ENCODE assay signal across 7 cellular contexts in genomic region chr20:39799366-39799965, GRCh38.
"Had no signal": no experiment of that assay in that cellular context is flagged by ENCODE, and none has a peak within 500 bp of the region (broad histone marks: within the 10 kb centered on the region; RNA-seq: fewer than 3 reads in every experiment).

No MANE protein-coding gene starts in this region.

- H3K36me3 ChIP-seq: tibial artery, uterus had no signal

- H3K27me3 ChIP-seq: tibial artery, uterus had no signal

- H3K4me3 ChIP-seq: tibial artery, uterus had no signal

- H3K4me1 ChIP-seq: uterus had no signal

- DNase-seq: activated effector memory CD4-positive, alpha-beta T cell treated with anti-CD3 and anti-CD28 coated beads, Interleukin-2, amount 50 U/mL, for 16 hours; activated T-cell treated with anti-CD3 and anti-CD28 coated beads, Interleukin-2, amount 50 U/mL, for 1 hour; left ventricle myocardium superior; tibial artery; uterus had no signal

- H3K27ac ChIP-seq: tibial artery had no signal

- H3K9me3 ChIP-seq: tibial artery, uterus had no signal

- ATAC-seq: activated CD4-positive, CD25-positive, alpha-beta regulatory T cell treated with anti-CD3 and anti-CD28 coated beads, Interleukin-2, amount 50 U/mL, for 24 hours; activated naive CD4-positive, alpha-beta T cell treated with anti-CD3 and anti-CD28 coated beads, Interleukin-2, amount 50 U/mL, for 72 hours had no signal
